ENCODE assay signal across 22 cellular contexts in the genomic region with DNA sequence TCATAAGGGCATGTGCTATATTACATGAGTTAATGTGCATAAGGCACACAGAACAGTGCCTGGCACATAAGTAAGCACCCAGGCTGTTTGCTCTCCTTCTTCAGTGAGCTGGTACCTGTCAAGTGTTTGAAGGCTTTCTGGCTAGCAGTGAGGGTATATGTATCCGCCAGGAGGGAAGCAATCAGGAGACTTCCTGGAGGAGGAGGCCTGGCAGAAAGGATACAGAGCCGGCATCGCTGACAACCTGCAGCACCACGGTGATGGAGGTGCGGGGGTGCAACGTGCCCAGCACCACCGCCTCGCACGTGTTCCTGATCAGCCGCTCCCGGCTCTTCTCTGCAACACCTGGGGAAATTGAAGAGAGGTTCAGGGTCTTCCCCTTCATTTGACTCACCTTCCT. TPM values are rescaled to one million over a fixed set of nuclear protein-coding genes. Genes with fewer than 3 reads are reported as not detected.
"Had no signal": no experiment of that assay in that cellular context is flagged by ENCODE, and none has a peak within 500 bp of the region (broad histone marks: within the 10 kb centered on the region; RNA-seq: fewer than 3 reads in every experiment).

No MANE protein-coding gene starts in this region.

- FAIRE-seq: HTR-8/SVneo, RCC 7860 had no signal

- H3K9ac ChIP-seq: SK-N-SH had no signal

- DNase-seq: Karpas-422, KG1, MG63, NCI-H1092, NCI-H1436, NCI-H187, NCI-H2029, NCI-H2081 treated with DMSO at 0.1 percent for 48 hours, NCI-H2171, NCI-H226, NCI-H446, NCI-H510A, NCI-H524 treated with DMSO at 0.1 percent for 48 hours, NCI-H69, NCI-H774, RPMI8226, SHP77, SK-N-SH had no signal

- H3K4me2 ChIP-seq: SK-N-SH had no signal

- H3K4me3 ChIP-seq: MG63 had no signal

- H3K9me3 ChIP-seq: MG63, SK-N-SH had no signal

- H3K27me3 ChIP-seq: MG63 had no signal

- H3K27ac ChIP-seq: HL-60 had no signal

RNA-seq across cellular contexts. Expression of a gene that starts 35.6 kb away (rescaled TPM):
- total RNA-seq: SK-MEL-5 had no signal
- polyA plus RNA-seq: SK-N-SH had no signal
